Comparison of ENCODE assay signal across 10 cellular contexts in the genomic region with DNA sequence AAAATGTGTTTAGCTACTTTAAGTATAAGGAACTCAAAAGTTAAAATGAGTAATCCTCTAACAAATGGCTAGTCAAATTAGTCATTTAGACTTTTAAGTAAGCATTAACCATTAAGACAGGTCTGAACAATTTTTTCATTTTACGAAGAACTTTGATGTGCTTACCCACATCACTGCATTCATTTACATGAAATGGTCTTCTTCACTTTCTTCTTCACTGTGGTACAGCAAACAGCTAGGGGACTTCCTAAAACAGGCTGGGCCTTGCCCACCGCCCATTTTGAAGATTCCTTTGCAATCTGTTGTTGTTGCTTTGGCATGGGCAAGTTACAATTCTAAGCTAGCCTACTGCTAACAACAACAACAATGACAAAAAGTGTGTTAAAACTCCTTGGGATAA.
DNase-seq lines count a peak whose midpoint lies in the region; ATAC-seq, FAIRE-seq and TF ChIP-seq lines count a peak whose summit lies in the region.
"Had no signal": no experiment of that assay in that cellular context is flagged by ENCODE, and none has a peak within 500 bp of the region (broad histone marks: within the 10 kb centered on the region; RNA-seq: fewer than 3 reads in every experiment).

No MANE protein-coding gene starts in this region.

- H3K79me2 ChIP-seq in OCI-LY3 (ENCODE audit: low read length), result no peaks in the 10 kb centered on the region

- intact Hi-C loops in right lobe of liver (cut with DNase I), result no loop called here

- no peak overlapping the region for H2AFZ ChIP-seq in OCI-LY3 (ENCODE audit: low read depth, low read length)

- H3K27me3 ChIP-seq in GM06990 (replicated peaks; ENCODE audit: control insufficient read depth, insufficient read depth, low read length) (no peaks in the 10 kb centered on the region), OCI-LY3 (ENCODE audit: low read depth, low read length) (no peaks in the 10 kb centered on the region), right lobe of liver (no peaks in the 10 kb centered on the region)
- H3K27me3 ChIP-seq: MG63 had no signal

- peak; percentile 13 for DNase-seq in GM06990 (ENCODE audit: extremely low read depth, insufficient read length)
- no peak for DNase-seq in NCI-H524 (lab: John Stamatoyannopoulos, UW)
- no peak for DNase-seq in right lobe of liver
- DNase-seq: islet precursor cell, MG63, PC-3 had no signal

- H3K27ac ChIP-seq in OCI-LY3 (ENCODE audit: low read length) (peak overlapping the region; percentile 80), right lobe of liver (no peak overlapping the region)

- H3K4me3 ChIP-seq in GM06990 (replicated peaks; ENCODE audit: low read depth, low read length) (no peak overlapping the region), OCI-LY3 (ENCODE audit: low read length) (peak overlapping the region; percentile 60), right lobe of liver (no peak overlapping the region)
- H3K4me3 ChIP-seq: MG63 had no signal

- H4K20me1 ChIP-seq in OCI-LY3 (ENCODE audit: insufficient read depth, low read length), result no peaks in the 10 kb centered on the region

- TF ChIP-seq POLR2A in right lobe of liver (IDR thresholded peaks at IDR 0.05), result no peak

- no peak for TF ChIP-seq CTCF in GM06990 (IDR thresholded peaks at IDR 0.05; ENCODE audit: insufficient read depth, low read length, poor library complexity, severe bottlenecking)
- no peak for TF ChIP-seq CTCF in OCI-LY3 (IDR thresholded peaks at IDR 0.05; ENCODE audit: low read depth, low read length)
- TF ChIP-seq CTCF in right lobe of liver (IDR thresholded peaks at IDR 0.05), result no peak

- ATAC-seq in GM18868 (IDR thresholded peaks at IDR 0.05; ENCODE audit: unreplicated experiment) (peak; percentile 33), HG02970 (IDR thresholded peaks at IDR 0.05; ENCODE audit: low FRiP score, unreplicated experiment) (no peak), right lobe of liver (no peak)
- ATAC-seq: PC-3 had no signal

- H3K9me3 ChIP-seq in OCI-LY3 (ENCODE audit: insufficient read depth, low read length) (no peaks in the 10 kb centered on the region), right lobe of liver (no peaks in the 10 kb centered on the region)
- H3K9me3 ChIP-seq: MG63 had no signal

- peak overlapping the region; percentile 58 for H3K9ac ChIP-seq in OCI-LY3 (ENCODE audit: low read length)

- peak overlapping the region; percentile 89 for H3K4me2 ChIP-seq in OCI-LY3 (ENCODE audit: low read length)

- H3K36me3 ChIP-seq in GM06990 (ENCODE audit: control insufficient read depth, insufficient read depth, low read length) (no peaks in the 10 kb centered on the region), OCI-LY3 (replicated peaks; ENCODE audit: low read depth, low read length) (no peaks in the 10 kb centered on the region), right lobe of liver (no peaks in the 10 kb centered on the region)
- H3K36me3 ChIP-seq: MG63 had no signal

- peak; percentile 33 for FAIRE-seq in islet of Langerhans (lab: Jason Lieb, UNC)

- WGBS in right lobe of liver (ENCODE audit: insufficient coverage, low coverage, low lambda C conversion rate, missing lambda C conversion rate), result 81% methylated on average over 2 of the region's 2 CpGs

- peaks cover 60% of the 10 kb centered on the region for H3K4me1 ChIP-seq in OCI-LY3 (ENCODE audit: low read length)
- peaks cover 0 to under 1% (median 0%) of the 10 kb centered on the region in 4 donors for H3K4me1 ChIP-seq in right lobe of liver
